31 cellular contexts compared by ENCODE assay signal in the genomic region with DNA sequence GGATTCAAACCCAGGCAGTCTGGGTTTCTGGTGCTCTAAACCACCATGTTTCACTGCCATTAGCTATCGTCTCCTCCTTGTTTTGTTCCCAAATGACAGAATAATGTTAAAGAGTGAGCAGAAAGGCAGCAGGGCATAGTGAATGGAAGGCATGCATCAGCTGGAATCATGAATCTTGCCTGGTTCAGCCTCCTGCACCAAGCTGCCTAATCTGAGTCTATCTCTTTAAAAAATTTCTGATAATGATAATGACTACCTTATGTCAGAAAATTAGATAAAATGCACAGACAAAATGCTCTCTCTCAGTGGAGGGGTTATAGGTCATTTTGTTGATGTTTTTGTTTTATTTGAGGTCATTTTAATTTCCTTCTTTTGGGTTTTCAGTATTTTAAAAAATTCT.
"Had no signal": no experiment of that assay in that cellular context is flagged by ENCODE, and none has a peak within 500 bp of the region (broad histone marks: within the 10 kb centered on the region; RNA-seq: fewer than 3 reads in every experiment).

No MANE protein-coding gene starts in this region.

- DNase-seq: activated B cell treated with CpG ODN at 0.5 μM for 24 hours; activated CD4-positive, alpha-beta memory T cell treated with anti-CD3 and anti-CD28 coated beads for 36 hours; activated CD4-positive, alpha-beta T cell treated with anti-CD3 and anti-CD28 coated beads for 4 hours; activated CD4-positive, alpha-beta T cell treated with anti-CD3 and anti-CD28 coated beads, Interleukin-2, amount 10 ng/mL, durations not matched to agents 24 days and 14 days; activated CD4-positive, alpha-beta T cell treated with anti-CD3 and anti-CD28 coated beads, Interleukin-2, amount 50 U/mL, for 1 hour; activated CD4-positive, alpha-beta T cell treated with anti-CD3 and anti-CD28 coated beads, Interleukin-2, amount 50 U/mL, for 4 hours; activated CD4-positive, CD25-positive, alpha-beta regulatory T cell treated with anti-CD3 and anti-CD28 coated beads, Interleukin-2, amount 50 U/mL, for 72 hours; activated CD8-positive, alpha-beta memory T cell treated with anti-CD3 and anti-CD28 coated beads, Interleukin-2, amount 50 U/mL, for 4 hours; activated CD8-positive, alpha-beta T cell treated with anti-CD3 and anti-CD28 coated beads for 36 hours; activated effector memory CD4-positive, alpha-beta T cell treated with anti-CD3 and anti-CD28 coated beads, Interleukin-2, amount 50 U/mL, for 16 hours; activated gamma-delta T cell treated with Interleukin-2 at 50 U/mL for 16 hours; activated naive CD4-positive, alpha-beta T cell; activated naive CD4-positive, alpha-beta T cell treated with anti-CD3 and anti-CD28 coated beads for 36 hours; activated naive CD4-positive, alpha-beta T cell treated with anti-CD3 and anti-CD28 coated beads, Interleukin-2, amount 50 U/mL, for 16 hours; activated naive CD8-positive, alpha-beta T cell treated with anti-CD3 and anti-CD28 coated beads for 36 hours; activated T-cell treated with anti-CD3 and anti-CD28 coated beads for 4 hours; activated T-cell treated with anti-CD3 and anti-CD28 coated beads, Interleukin-2, amount 50 U/mL, for 1 hour; activated T-cell treated with anti-CD3 and anti-CD28 coated beads, Interleukin-2, amount 50 U/mL, for 4 hours; activated T-cell treated with anti-CD3 and anti-CD28 coated beads, Interleukin-2, amount 50 U/mL, for 72 hours; adrenal gland; amniotic stem cell; aorta; body of pancreas; brain microvascular endothelial cell; central memory CD4-positive, alpha-beta T cell; T-helper 2 cell; T-helper 9 cell had no signal

- H3K9me3 ChIP-seq: adrenal gland, body of pancreas, breast epithelium had no signal

- H3K27me3 ChIP-seq: adrenal gland, body of pancreas, brain microvascular endothelial cell, breast epithelium had no signal

- H3K4me1 ChIP-seq: breast epithelium had no signal

- ATAC-seq: activated CD8-positive, alpha-beta T cell treated with anti-CD3 and anti-CD28 coated beads for 36 hours; activated naive CD4-positive, alpha-beta T cell treated with anti-CD3 and anti-CD28 coated beads, Interleukin-2, amount 50 U/mL, for 72 hours; activated T-cell treated with anti-CD3 and anti-CD28 coated beads, Interleukin-2, amount 50 U/mL, for 4 hours; activated T-cell treated with anti-CD3 and anti-CD28 coated beads, Interleukin-2, amount 50 U/mL, for 72 hours; activated T-helper 17 cell treated with anti-CD3 and anti-CD28 coated beads, Interleukin-2, amount 50 U/mL, for 72 hours; body of pancreas had no signal

- H3K4me3 ChIP-seq: adrenal gland, body of pancreas, breast epithelium had no signal

- H3K36me3 ChIP-seq: adrenal gland, brain microvascular endothelial cell, breast epithelium had no signal

- H3K27ac ChIP-seq: body of pancreas, brain microvascular endothelial cell, breast epithelium, VCaP had no signal
